25 cellular contexts compared by ENCODE assay signal in genomic region chr1:31846484-31846883, GRCh38.
"Had no signal": no experiment of that assay in that cellular context is flagged by ENCODE, and none has a peak within 500 bp of the region (broad histone marks: within the 10 kb centered on the region; RNA-seq: fewer than 3 reads in every experiment).

No MANE protein-coding gene starts in this region.

- DNase-seq: activated CD4-positive, alpha-beta memory T cell treated with anti-CD3 and anti-CD28 coated beads, Interleukin-2, amount 10 ng/mL, durations not matched to agents 7 days and 5 days; activated CD4-positive, alpha-beta T cell treated with anti-CD3 and anti-CD28 coated beads for 36 hours; activated gamma-delta T cell treated with Interleukin-2 at 50 U/mL for 16 hours; activated T-cell treated with anti-CD3 and anti-CD28 coated beads, Interleukin-2, amount 50 U/mL, for 4 hours; anterior cingulate cortex; central memory CD4-positive, alpha-beta T cell; erythroblast; foreskin melanocyte; kidney; stimulated activated CD4-positive, alpha-beta T cell treated with anti-CD3 and anti-CD28 coated beads, Interleukin-12 subunit alpha, Interleukin-12 subunit beta, amount 100 ng/mL, for 4 hours; stimulated activated CD4-positive, alpha-beta T cell treated with anti-CD3 and anti-CD28 coated beads, Interleukin-1b, Interleukin-23, amount 100 ng/mL, for 48 hours; stimulated activated CD8-positive, alpha-beta memory T cell treated with anti-CD3 and anti-CD28 coated beads, Interleukin-4, amount 100 ng/mL, for 48 hours; stimulated activated naive CD4-positive, alpha-beta T cell treated with Interleukin-2 at 50 U/mL for 16 hours; substantia nigra; T-helper 2 cell; tibial artery; WERI-Rb-1 had no signal

- H3K27ac Mint-ChIP-seq: activated CD4-positive, alpha-beta memory T cell treated with anti-CD3 and anti-CD28 coated beads, Interleukin-2, amount 10 ng/mL, durations not matched to agents 7 days and 5 days; activated CD4-positive, alpha-beta T cell treated with anti-CD3 and anti-CD28 coated beads for 36 hours; brain; mesothelial cell of epicardium had no signal

- H3K4me3 Mint-ChIP-seq: activated CD4-positive, alpha-beta memory T cell treated with anti-CD3 and anti-CD28 coated beads, Interleukin-2, amount 10 ng/mL, durations not matched to agents 7 days and 5 days; activated CD4-positive, alpha-beta T cell treated with anti-CD3 and anti-CD28 coated beads for 36 hours; activated T-cell treated with anti-CD3 and anti-CD28 coated beads, Interleukin-2, amount 50 U/mL, for 4 hours; brain; mesothelial cell of epicardium; neural crest cell had no signal

- H3K27me3 ChIP-seq: right atrium auricular region, tibial artery had no signal

- H3K36me3 Mint-ChIP-seq: brain, mesothelial cell of epicardium had no signal

- H3K9me3 Mint-ChIP-seq: activated CD4-positive, alpha-beta memory T cell treated with anti-CD3 and anti-CD28 coated beads, Interleukin-2, amount 10 ng/mL, durations not matched to agents 7 days and 5 days; activated T-cell treated with anti-CD3 and anti-CD28 coated beads, Interleukin-2, amount 50 U/mL, for 4 hours; mesothelial cell of epicardium; neural crest cell had no signal

- H3K27me3 Mint-ChIP-seq: activated CD4-positive, alpha-beta memory T cell treated with anti-CD3 and anti-CD28 coated beads, Interleukin-2, amount 10 ng/mL, durations not matched to agents 7 days and 5 days; activated CD4-positive, alpha-beta T cell treated with anti-CD3 and anti-CD28 coated beads for 36 hours had no signal

- H3K27ac ChIP-seq: coronary artery, prostate gland, right atrium auricular region, tibial artery, WERI-Rb-1 had no signal

- H3K4me3 ChIP-seq: coronary artery, lung, prostate gland, right atrium auricular region, tibial artery had no signal

- H3K4me1 ChIP-seq: right atrium auricular region had no signal

- H3K36me3 ChIP-seq: prostate gland, right atrium auricular region, tibial artery, WERI-Rb-1 had no signal

- H3K9me3 ChIP-seq: prostate gland, right atrium auricular region, tibial artery had no signal

- ATAC-seq: activated CD4-positive, alpha-beta T cell treated with anti-CD3 and anti-CD28 coated beads for 36 hours; activated T-cell treated with anti-CD3 and anti-CD28 coated beads, Interleukin-2, amount 50 U/mL, for 4 hours; left lobe of liver had no signal

- H3K4me1 Mint-ChIP-seq: mesothelial cell of epicardium, neural crest cell had no signal
